8 cellular contexts compared by ENCODE assay signal in the genomic region with DNA sequence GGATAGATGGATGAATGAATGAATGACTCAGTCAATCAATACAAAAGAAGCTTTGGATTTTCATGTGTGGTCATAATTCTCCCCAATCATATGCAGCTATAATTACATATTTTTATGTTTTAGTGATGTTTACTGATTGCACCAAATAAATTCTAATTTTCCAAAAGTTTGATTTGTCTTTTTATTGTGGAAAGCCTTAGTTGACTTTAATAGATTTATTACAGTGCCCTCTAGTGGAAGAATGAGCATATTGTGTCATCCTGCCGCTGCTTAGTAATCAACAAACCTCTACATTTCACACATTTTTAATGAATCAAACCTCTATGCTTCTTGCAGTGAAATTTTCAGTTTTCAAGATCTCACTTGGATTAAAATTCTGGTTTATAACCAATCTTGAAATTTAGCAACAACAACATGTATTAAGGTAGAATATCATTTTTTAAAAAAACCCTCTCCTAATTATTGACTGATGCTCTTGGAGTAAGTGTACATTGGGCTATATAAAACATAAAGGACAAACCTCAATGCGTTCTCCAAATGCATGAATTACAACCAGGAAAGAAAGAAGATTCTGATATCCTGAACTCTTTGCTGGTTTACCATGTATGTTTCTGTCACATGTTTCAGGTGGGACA. TPM values are rescaled to one million over a fixed set of nuclear protein-coding genes. Genes with fewer than 3 reads are reported as not detected.
DNase-seq lines count a peak whose midpoint lies in the region; ATAC-seq and TF ChIP-seq lines count a peak whose summit lies in the region.

No MANE protein-coding gene starts in this region.

- no peaks in the 10 kb centered on the region for H3K4me1 Mint-ChIP-seq in mesothelial cell of epicardium

- H3K36me3 Mint-ChIP-seq in mesothelial cell of epicardium, result no peaks in the 10 kb centered on the region

- H3K4me3 ChIP-seq in astrocyte of the spinal cord (ENCODE audit: low read depth, low read length), result no peak overlapping the region

- peak; percentile 58 for TF ChIP-seq CTCF in astrocyte of the spinal cord (IDR thresholded peaks at IDR 0.05; ENCODE audit: low read depth, low read length)
- TF ChIP-seq CTCF in mesothelial cell of epicardium (IDR thresholded peaks at IDR 0.05; ENCODE audit: unreplicated experiment), result peak; percentile 76

- H3K27me3 Mint-ChIP-seq in mesothelial cell of epicardium (ENCODE audit: low read depth), result peaks cover 29% of the 10 kb centered on the region

- peak; percentile 4 for DNase-seq in NCI-H2196 (lab: John Stamatoyannopoulos, UW; ENCODE audit: unreplicated experiment)
- no peak for DNase-seq in NCI-H2196 treated with DMSO at 0.1 percent for 48 hours (lab: John Stamatoyannopoulos, UW; ENCODE audit: unreplicated experiment)
- DNase-seq in HT1080 (ENCODE audit: low read depth), result peak; percentile 9
- DNase-seq in astrocyte of the spinal cord (ENCODE audit: low read depth, low spot score), result peak; percentile 22
- DNase-seq in mesothelial cell of epicardium (ENCODE audit: low spot score in 2 of 2, unreplicated experiment in 2 of 2), result no peak
- DNase-seq in NCI-H1930 (lab: John Stamatoyannopoulos, UW), result no peak

- in situ Hi-C loops in astrocyte of the spinal cord (cut with HindIII; ENCODE audit: low sequenced_read_pairs), result no loop called here

- ATAC-seq in GM21619 (IDR thresholded peaks at IDR 0.05; ENCODE audit: unreplicated experiment), result no peak
- no peak for ATAC-seq in HG02970 (IDR thresholded peaks at IDR 0.05; ENCODE audit: low FRiP score, unreplicated experiment)

- H3K27ac Mint-ChIP-seq in mesothelial cell of epicardium, result no peak overlapping the region

- no peak overlapping the region for H3K4me3 Mint-ChIP-seq in mesothelial cell of epicardium

- peaks cover 4% of the 10 kb centered on the region for H3K9me3 Mint-ChIP-seq in mesothelial cell of epicardium

RNA-seq across cellular contexts. Expression of gene PNLIP, which starts 55.6 kb away (rescaled TPM):
- not detected in 2 replicates for total RNA-seq in HT1080 (2014; rRNA removed; shearing (Covaris generic))
- not detected in 2 replicates for polyA plus RNA-seq in HT1080 (2015; cell fraction: cytosol; rRNA removed)
- polyA plus RNA-seq in HT1080 (2015; cell fraction: nucleus; rRNA removed), result not detected in 2 replicates
- not detected in 3 replicates for total RNA-seq in mesothelial cell of epicardium

Comparison
In these comparisons a context has a peak if more than half of its experiments do, and no peak if none do; other contexts are left out.
1. DNase-seq: peak in NCI-H2196 (single experiment), HT1080 (single experiment) and astrocyte of the spinal cord (single experiment); none in NCI-H2196 treated with DMSO at 0.1 percent for 48 hours (single experiment), mesothelial cell of epicardium (0 of 2) and NCI-H1930 (0 of 2).